Comparison of ENCODE assay signal across 20 cellular contexts in the genomic region with DNA sequence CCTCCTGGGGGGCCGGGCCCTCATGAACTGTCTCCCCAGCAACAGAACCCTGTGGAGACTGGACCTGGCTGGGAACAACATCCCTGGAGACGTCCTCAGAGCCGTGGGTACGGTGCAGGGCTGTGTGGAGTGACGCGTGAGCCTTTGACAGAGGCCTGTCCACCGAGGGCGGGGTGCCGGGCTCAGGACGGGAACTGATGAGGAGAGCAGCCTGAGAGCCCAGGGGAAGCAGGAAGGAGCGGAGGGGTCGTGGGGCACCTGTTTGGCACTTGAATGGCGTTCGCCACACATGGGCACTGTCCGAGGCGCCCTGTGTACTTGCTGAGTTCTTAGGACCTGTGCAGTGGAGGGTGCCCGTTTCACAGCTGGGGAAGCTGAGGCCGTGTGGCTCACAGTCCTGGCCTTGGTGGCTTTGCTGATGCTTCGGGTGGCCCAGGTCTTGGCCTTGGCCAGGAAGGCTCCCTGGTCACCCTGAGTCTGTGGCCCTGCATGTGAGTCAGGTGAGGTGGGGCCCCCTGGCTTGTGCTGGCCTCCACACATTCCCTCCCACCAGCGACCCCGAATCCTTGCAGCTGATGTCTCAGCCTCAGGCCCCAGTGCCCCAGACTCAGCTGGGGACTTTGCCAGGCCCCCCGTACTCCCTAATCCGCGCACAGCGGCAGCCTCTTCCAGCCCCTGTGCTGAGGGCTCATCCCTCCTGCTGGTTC. TPM values are rescaled to one million over a fixed set of nuclear protein-coding genes. Genes with fewer than 3 reads are reported as not detected.
"Had no signal": no experiment of that assay in that cellular context is flagged by ENCODE, and none has a peak within 500 bp of the region (broad histone marks: within the 10 kb centered on the region; RNA-seq: fewer than 3 reads in every experiment).

No MANE protein-coding gene starts in this region.

- H3K27me3 ChIP-seq: adrenal gland, foreskin keratinocyte, pancreas, right atrium auricular region had no signal

- H3K9me3 Mint-ChIP-seq: activated CD8-positive, alpha-beta T cell treated with anti-CD3 and anti-CD28 coated beads for 36 hours; stimulated activated naive CD8-positive, alpha-beta T cell treated with anti-CD3 and anti-CD28 coated beads, Interleukin-15, amount 100 ng/mL, for 72 hours had no signal

- H3K36me3 ChIP-seq: adrenal gland, lower lobe of right lung, pancreas, right atrium auricular region had no signal

- H3K4me3 Mint-ChIP-seq: activated CD8-positive, alpha-beta memory T cell treated with anti-CD3 and anti-CD28 coated beads, Interleukin-2, amount 10 ng/mL, durations not matched to agents 7 days and 5 days; activated CD8-positive, alpha-beta T cell treated with anti-CD3 and anti-CD28 coated beads for 36 hours; stimulated activated naive CD8-positive, alpha-beta T cell treated with anti-CD3 and anti-CD28 coated beads, Interleukin-15, amount 100 ng/mL, for 72 hours had no signal

- H3K27ac Mint-ChIP-seq: activated CD8-positive, alpha-beta memory T cell treated with anti-CD3 and anti-CD28 coated beads, Interleukin-2, amount 10 ng/mL, durations not matched to agents 7 days and 5 days; activated CD8-positive, alpha-beta T cell treated with anti-CD3 and anti-CD28 coated beads for 36 hours; activated naive CD8-positive, alpha-beta T cell; naive thymus-derived CD4-positive, alpha-beta T cell; stimulated activated naive CD8-positive, alpha-beta T cell treated with anti-CD3 and anti-CD28 coated beads, Interleukin-15, amount 100 ng/mL, for 72 hours had no signal

- H3K4me3 ChIP-seq: adrenal gland, lower lobe of right lung, pancreas, psoas muscle, right atrium auricular region, tibial artery had no signal

- DNase-seq: activated CD8-positive, alpha-beta memory T cell treated with anti-CD3 and anti-CD28 coated beads, Interleukin-2, amount 10 ng/mL, durations not matched to agents 7 days and 5 days; activated CD8-positive, alpha-beta T cell treated with anti-CD3 and anti-CD28 coated beads for 36 hours; activated gamma-delta T cell treated with Interleukin-2 at 50 U/mL for 16 hours; activated T-cell treated with anti-CD3 and anti-CD28 coated beads for 4 hours; adrenal gland; central memory CD4-positive, alpha-beta T cell; effector memory CD4-positive, alpha-beta T cell; foreskin keratinocyte; kidney; lower lobe of right lung; naive thymus-derived CD4-positive, alpha-beta T cell; psoas muscle; stimulated activated CD4-positive, alpha-beta T cell treated with anti-CD3 and anti-CD28 coated beads, Interleukin-12 subunit alpha, Interleukin-12 subunit beta, amount 100 ng/mL, for 4 hours; stimulated activated CD4-positive, alpha-beta T cell treated with anti-CD3 and anti-CD28 coated beads, Interleukin-4, amount 100 ng/mL, for 4 hours; stimulated activated naive CD8-positive, alpha-beta T cell treated with anti-CD3 and anti-CD28 coated beads, Interleukin-15, amount 100 ng/mL, for 72 hours; T-helper 9 cell; tibial artery had no signal

- H3K4me1 ChIP-seq: foreskin keratinocyte had no signal

- H3K9me3 ChIP-seq: adrenal gland, lower lobe of right lung, pancreas, psoas muscle, right atrium auricular region, tibial artery had no signal

- H3K27ac ChIP-seq: adrenal gland, foreskin keratinocyte, lower lobe of right lung, pancreas, psoas muscle, right atrium auricular region, tibial artery had no signal

- H3K27me3 Mint-ChIP-seq: activated CD8-positive, alpha-beta memory T cell treated with anti-CD3 and anti-CD28 coated beads, Interleukin-2, amount 10 ng/mL, durations not matched to agents 7 days and 5 days; activated CD8-positive, alpha-beta T cell treated with anti-CD3 and anti-CD28 coated beads for 36 hours; activated naive CD8-positive, alpha-beta T cell; naive thymus-derived CD4-positive, alpha-beta T cell; stimulated activated naive CD8-positive, alpha-beta T cell treated with anti-CD3 and anti-CD28 coated beads, Interleukin-15, amount 100 ng/mL, for 72 hours had no signal

RNA-seq across cellular contexts. Expression of a gene that starts 5.9 kb away (rescaled TPM):
- total RNA-seq: psoas muscle had no signal
